Comparison of ENCODE assay signal across 1 cellular context in genomic region chr16:68084504-68085258, GRCh38.
TF ChIP-seq lines count a peak whose summit lies in the region.

No MANE protein-coding gene starts in this region.

TF ChIP-seq in SK-N-SH, 30 proteins besides CTCF, POLR2A, EP300 and RAD21 (continued from another document):
- TF ChIP-seq CHD2 (IDR thresholded peaks at IDR 0.05; ENCODE audit: low read length, partially characterized antibody) (no peak), RXRA (IDR thresholded peaks at IDR 0.05; ENCODE audit: borderline replicate concordance, low read depth) (no peak), NRF1 (IDR thresholded peaks at IDR 0.05; ENCODE audit: low read depth, low read length) (no peak; the same call in 1 of the 2 replicates), SMC3 (IDR thresholded peaks at IDR 0.05; ENCODE audit: low read depth, low read length) (no peak), RCOR1 (IDR thresholded peaks at IDR 0.05; ENCODE audit: low read length) (no peak), RFX5 (IDR thresholded peaks at IDR 0.05; ENCODE audit: low read length) (0 out of 2 replicates have a peak, but pooled peaks have one; percentile 45), TCF12 (IDR thresholded peaks at IDR 0.05) (no peak), GABPA (IDR thresholded peaks at IDR 0.05; ENCODE audit: low read depth) (peak; percentile 58; the same call in 1 of the 2 replicates), FOXM1 (IDR thresholded peaks at IDR 0.05; ENCODE audit: low read depth) (no peak), MXI1 (IDR thresholded peaks at IDR 0.05; ENCODE audit: low read depth, low read length) (peak; percentile 79), ZBTB33 (IDR thresholded peaks at IDR 0.05; ENCODE audit: borderline replicate concordance, low read depth) (peak; percentile 95), PBX3 (IDR thresholded peaks at IDR 0.05) (no peak), ELF1 (IDR thresholded peaks at IDR 0.05) (no peak), NFIC (IDR thresholded peaks at IDR 0.05; ENCODE audit: borderline replicate concordance) (no peak), JUND (IDR thresholded peaks at IDR 0.05) (no peak), SIN3A (IDR thresholded peaks at IDR 0.05; ENCODE audit: borderline replicate concordance, low read depth, low read length) (no peak), GATA2 (CRISPR knock-in tag; IDR thresholded peaks at IDR 0.05) (no peak), TAF1 (IDR thresholded peaks at IDR 0.05; ENCODE audit: borderline replicate concordance, low read depth, low read length) (no peak), FOXJ3 (CRISPR knock-in tag; IDR thresholded peaks at IDR 0.05) (no peak)
- TF ChIP-seq, protein P1, sequence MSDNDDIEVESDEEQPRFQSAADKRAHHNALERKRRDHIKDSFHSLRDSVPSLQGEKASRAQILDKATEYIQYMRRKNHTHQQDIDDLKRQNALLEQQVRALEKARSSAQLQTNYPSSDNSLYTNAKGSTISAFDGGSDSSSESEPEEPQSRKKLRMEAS (IDR thresholded peaks at IDR 0.05; ENCODE audit: low read depth) = peak; percentile 91
- TF ChIP-seq, protein P2, sequence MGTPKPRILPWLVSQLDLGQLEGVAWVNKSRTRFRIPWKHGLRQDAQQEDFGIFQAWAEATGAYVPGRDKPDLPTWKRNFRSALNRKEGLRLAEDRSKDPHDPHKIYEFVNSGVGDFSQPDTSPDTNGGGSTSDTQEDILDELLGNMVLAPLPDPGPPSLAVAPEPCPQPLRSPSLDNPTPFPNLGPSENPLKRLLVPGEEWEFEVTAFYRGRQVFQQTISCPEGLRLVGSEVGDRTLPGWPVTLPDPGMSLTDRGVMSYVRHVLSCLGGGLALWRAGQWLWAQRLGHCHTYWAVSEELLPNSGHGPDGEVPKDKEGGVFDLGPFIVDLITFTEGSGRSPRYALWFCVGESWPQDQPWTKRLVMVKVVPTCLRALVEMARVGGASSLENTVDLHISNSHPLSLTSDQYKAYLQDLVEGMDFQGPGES (IDR thresholded peaks at IDR 0.05; ENCODE audit: low read depth, low read length) = no peak
- TF ChIP-seq, protein P3, sequence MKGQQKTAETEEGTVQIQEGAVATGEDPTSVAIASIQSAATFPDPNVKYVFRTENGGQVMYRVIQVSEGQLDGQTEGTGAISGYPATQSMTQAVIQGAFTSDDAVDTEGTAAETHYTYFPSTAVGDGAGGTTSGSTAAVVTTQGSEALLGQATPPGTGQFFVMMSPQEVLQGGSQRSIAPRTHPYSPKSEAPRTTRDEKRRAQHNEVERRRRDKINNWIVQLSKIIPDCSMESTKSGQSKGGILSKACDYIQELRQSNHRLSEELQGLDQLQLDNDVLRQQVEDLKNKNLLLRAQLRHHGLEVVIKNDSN (IDR thresholded peaks at IDR 0.05; ENCODE audit: borderline replicate concordance, low read depth) = peak; percentile 92
